ENCODE assay signal across 8 cellular contexts in the genomic region with DNA sequence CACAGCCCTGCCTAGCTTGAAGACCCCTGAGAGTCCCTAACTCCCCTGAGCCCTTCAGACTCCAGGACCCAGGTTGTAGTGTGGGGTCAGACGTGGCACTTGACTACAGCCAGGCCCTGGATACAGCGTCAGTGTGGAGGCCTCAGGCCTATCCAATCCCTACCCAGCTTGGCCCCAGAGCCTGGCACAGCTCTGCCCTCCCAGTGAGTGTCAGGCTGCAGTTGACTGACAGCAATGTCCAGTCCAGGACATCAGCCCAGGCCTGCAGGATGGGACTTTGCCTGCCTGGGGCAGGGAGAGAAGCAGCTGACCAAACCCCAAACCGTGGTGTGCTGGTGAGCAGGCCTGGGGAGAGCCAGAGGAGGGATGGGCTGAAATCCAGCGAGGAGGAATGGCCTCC. TPM values are rescaled to one million over a fixed set of nuclear protein-coding genes. Genes with fewer than 3 reads are reported as not detected.
A peak's percentile ranks its signal among the peaks of the same experiment; 100 is the strongest.
DNase-seq lines count a peak whose midpoint lies in the region; ATAC-seq and TF ChIP-seq lines count a peak whose summit lies in the region.

No MANE protein-coding gene starts in this region.

- intact Hi-C loops in left colon (cut with DNase I, micrococcal nuclease) (no loop called here), testis (cut with DNase I; ENCODE audit: low total_unique reads) (no loop called here)

- H3K79me1 ChIP-seq in mesendoderm (ENCODE audit: low read length) = peaks cover 34% of the 10 kb centered on the region

- H3K36me3 ChIP-seq in testis (ENCODE audit: low read depth, missing control alignments) = no peaks in the 10 kb centered on the region
- no peaks in the 10 kb centered on the region for H3K36me3 ChIP-seq in mesendoderm (ENCODE audit: control insufficient read depth, insufficient read depth, low read length)

- no peak overlapping the region for H2BK120ac ChIP-seq in mesendoderm (ENCODE audit: low read depth, low read length)

- no peaks in the 10 kb centered on the region for H3K9me3 ChIP-seq in testis

- no peak overlapping the region for H3K9ac ChIP-seq in mesendoderm (ENCODE audit: low read length)

- H4K8ac ChIP-seq in mesendoderm (ENCODE audit: low read depth, low read length) = no peak overlapping the region

- H2BK5ac ChIP-seq in mesendoderm (ENCODE audit: low read length) = no peak overlapping the region

- H3K79me2 ChIP-seq in mesendoderm (ENCODE audit: control insufficient read depth, insufficient read depth, low read length) = peaks cover 9% of the 10 kb centered on the region

- no peak overlapping the region for H2AK5ac ChIP-seq in mesendoderm (ENCODE audit: low read length)

- H2BK15ac ChIP-seq in mesendoderm (replicated peaks; ENCODE audit: low read depth) = no peak overlapping the region

- no peak overlapping the region for H4K5ac ChIP-seq in mesendoderm (ENCODE audit: low read length)

- H3K56ac ChIP-seq in mesendoderm (ENCODE audit: low read length) = no peak overlapping the region

- no peaks in the 10 kb centered on the region for H3K27me3 ChIP-seq in testis
- H3K27me3 ChIP-seq in mesendoderm (ENCODE audit: insufficient read depth, low read length, poor library complexity) = no peaks in the 10 kb centered on the region

- DNase-seq in NCI-H1417 (lab: John Stamatoyannopoulos, UW) (peak in 2 of 3 experiments; percentile 42 to 63), NCI-H1417 treated with DMSO at 0.1 percent for 48 hours (lab: John Stamatoyannopoulos, UW) (no peak), amygdala (lab: John Stamatoyannopoulos, UW) (peak in 34 of 56 donors; percentile 22 to 80 (median 56)), left colon (no peak), testis (no peak), NCI-H2171 (lab: John Stamatoyannopoulos, UW) (no peak), mesendoderm (no peak)

- TF ChIP-seq CTCF in testis (IDR thresholded peaks at IDR 0.05) = no peak

- 23 to 37% methylated on average over 4 of the region's 4 CpGs for WGBS in testis, 2 donors
- no CpG with 5 or more reads among the region's 4 CpGs for WGBS in mesendoderm (ENCODE audit: extremely low coverage, insufficient coverage, low lambda C conversion rate)

- ATAC-seq in left colon = peak; percentile 29
- ATAC-seq in GM18517 (IDR thresholded peaks at IDR 0.05; ENCODE audit: unreplicated experiment) = no peak

- H3K18ac ChIP-seq in mesendoderm (ENCODE audit: low read length) = no peak overlapping the region

- no peak for TF ChIP-seq POLR2A in testis (IDR thresholded peaks at IDR 0.05)

- no peak overlapping the region for H3K4ac ChIP-seq in mesendoderm (ENCODE audit: low read depth, low read length)

- H3K4me3 ChIP-seq in testis (no peak overlapping the region), mesendoderm (ENCODE audit: low read length) (no peak overlapping the region)

- no peak overlapping the region for H3K23ac ChIP-seq in mesendoderm (ENCODE audit: low read length)

- H3K27ac ChIP-seq in testis (peak overlapping the region; percentile 91 to 92), mesendoderm (ENCODE audit: low read depth, low read length) (no peak overlapping the region)

- H3K4me2 ChIP-seq in mesendoderm (ENCODE audit: low read length) = no peak overlapping the region

- H3K4me1 ChIP-seq in testis = peaks cover 76% of the 10 kb centered on the region
- peaks cover 3% of the 10 kb centered on the region for H3K4me1 ChIP-seq in mesendoderm (ENCODE audit: control insufficient read depth, low read depth, low read length)

RNA-seq across cellular contexts. Expression of gene KLF13, which starts 27.3 kb away (rescaled TPM):
- total RNA-seq in left colon = 100 to 1,000 TPM in 1 of 2 donors, 10 to 100 TPM in 1; 36.8 to 103 TPM
- 10 to 100 TPM; 41.9 to 61.7 TPM for total RNA-seq in testis
- 45.7 TPM for polyA plus RNA-seq in testis (ENCODE audit: insufficient read depth, low read depth, low replicate concordance)
- polyA plus RNA-seq in mesendoderm (2013, experiment 1 of 2) = 28.4 TPM
- 29.2 TPM for polyA plus RNA-seq in mesendoderm (2013, experiment 2 of 2)

Comparison
In these comparisons a context has a peak if more than half of its experiments do, and no peak if none do; other contexts are left out.
1. DNase-seq: peak in NCI-H1417 (2 of 3) and amygdala (34 of 56); none in NCI-H1417 treated with DMSO at 0.1 percent for 48 hours (single experiment), left colon (0 of 2), testis (single experiment), NCI-H2171 (single experiment) and mesendoderm (single experiment).